8 cellular contexts compared by ENCODE assay signal in genomic region chr1:175102166-175102565, GRCh38. TPM values are rescaled to one million over a fixed set of nuclear protein-coding genes. Genes with fewer than 3 reads are reported as not detected.
"Had no signal": no experiment of that assay in that cellular context is flagged by ENCODE, and none has a peak within 500 bp of the region (broad histone marks: within the 10 kb centered on the region; RNA-seq: fewer than 3 reads in every experiment).

No MANE protein-coding gene starts in this region.

RNA-seq across cellular contexts. Expression of gene TNN, which starts 34.5 kb away (rescaled TPM):
- total RNA-seq: OCI-LY7, PC-3, PC-9, RPMI7951, SJCRH30, SK-MEL-5, T-cell had no signal
- polyA plus RNA-seq: SK-N-SH had no signal
